11 cellular contexts compared by ENCODE assay signal in the genomic region with DNA sequence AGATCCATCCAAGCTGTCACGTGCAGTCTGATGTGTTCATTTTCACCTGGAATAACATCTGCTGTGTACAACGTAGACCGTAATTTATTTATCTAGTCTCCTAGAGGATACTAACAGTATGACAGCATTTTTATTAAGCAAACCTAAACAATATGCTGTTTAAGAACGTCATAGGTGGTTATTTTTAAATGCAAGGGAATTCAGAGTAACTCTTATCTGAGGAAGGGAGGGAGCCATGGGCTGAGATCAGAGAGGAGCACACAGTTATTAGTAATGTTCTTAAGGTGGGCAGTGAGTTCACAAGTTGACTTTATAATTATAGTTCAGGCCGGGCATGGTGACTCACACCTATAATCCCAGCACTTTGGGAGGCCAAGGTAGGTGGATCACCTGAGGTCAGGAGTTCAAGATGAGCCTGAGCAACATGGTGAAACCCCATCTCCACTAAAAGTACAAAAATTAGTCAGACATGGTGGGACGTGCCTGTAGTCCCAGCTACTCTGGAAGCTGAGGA.
DNase-seq lines count a peak whose midpoint lies in the region; ATAC-seq and TF ChIP-seq lines count a peak whose summit lies in the region.
"Had no signal": no experiment of that assay in that cellular context is flagged by ENCODE, and none has a peak within 500 bp of the region (broad histone marks: within the 10 kb centered on the region; RNA-seq: fewer than 3 reads in every experiment).

No MANE protein-coding gene starts in this region.

- intact Hi-C loops in upper lobe of right lung (cut with DNase I): no loop called here

- H3K4me1 ChIP-seq in upper lobe of right lung: no peaks in the 10 kb centered on the region

- H3K4me3 Mint-ChIP-seq in activated CD8-positive, alpha-beta memory T cell treated with anti-CD3 and anti-CD28 coated beads, Interleukin-2, amount 10 ng/mL, durations not matched to agents 7 days and 5 days: no peak overlapping the region

- TF ChIP-seq CTCF in choroid plexus epithelial cell (conservative IDR thresholded peaks at IDR 0.05; ENCODE audit: low read depth, low read length): no peak
- TF ChIP-seq CTCF in omental fat pad (IDR thresholded peaks at IDR 0.05): no peak
- TF ChIP-seq CTCF in upper lobe of right lung (IDR thresholded peaks at IDR 0.05): no peak

- H3K9me3 ChIP-seq in upper lobe of right lung: no peaks in the 10 kb centered on the region

- peak; percentile 48 for DNase-seq in activated CD8-positive, alpha-beta memory T cell treated with anti-CD3 and anti-CD28 coated beads, Interleukin-2, amount 50 U/mL, for 48 hours
- DNase-seq in activated CD8-positive, alpha-beta memory T cell treated with anti-CD3 and anti-CD28 coated beads, Interleukin-2, amount 10 ng/mL, durations not matched to agents 7 days and 5 days: no peak
- peak; percentile 51 for DNase-seq in M059J (ENCODE audit: low read depth)
- peak; percentile 68 for DNase-seq in choroid plexus epithelial cell (ENCODE audit: low read depth)
- no peak for DNase-seq in omental fat pad (ENCODE audit: low spot score)
- no peak for DNase-seq in NK-92 (lab: John Stamatoyannopoulos, UW; ENCODE audit: unreplicated experiment)
- DNase-seq in upper lobe of right lung: no peak
- DNase-seq: NCI-H1930; stimulated activated CD4-positive, alpha-beta T cell treated with anti-CD3 and anti-CD28 coated beads, Interleukin-4, amount 100 ng/mL, for 4 hours had no signal

- H3K27ac ChIP-seq in upper lobe of right lung: no peak overlapping the region

- H3K4me3 ChIP-seq in choroid plexus epithelial cell (ENCODE audit: low read depth, low read length): no peak overlapping the region
- H3K4me3 ChIP-seq in upper lobe of right lung: no peak overlapping the region
- H3K4me3 ChIP-seq: K562 had no signal

- peaks cover 3% of the 10 kb centered on the region for H3K36me3 Mint-ChIP-seq in activated CD8-positive, alpha-beta memory T cell treated with anti-CD3 and anti-CD28 coated beads, Interleukin-2, amount 10 ng/mL, durations not matched to agents 7 days and 5 days

- H3K27ac Mint-ChIP-seq in activated CD8-positive, alpha-beta memory T cell treated with anti-CD3 and anti-CD28 coated beads, Interleukin-2, amount 10 ng/mL, durations not matched to agents 7 days and 5 days: no peak overlapping the region

- peaks cover 27% of the 10 kb centered on the region for H3K27me3 Mint-ChIP-seq in activated CD8-positive, alpha-beta memory T cell treated with anti-CD3 and anti-CD28 coated beads, Interleukin-2, amount 10 ng/mL, durations not matched to agents 7 days and 5 days

- peaks cover 6% of the 10 kb centered on the region for H3K4me1 Mint-ChIP-seq in activated CD8-positive, alpha-beta memory T cell treated with anti-CD3 and anti-CD28 coated beads, Interleukin-2, amount 10 ng/mL, durations not matched to agents 7 days and 5 days

- no peak for ATAC-seq in activated CD8-positive, alpha-beta memory T cell treated with anti-CD3 and anti-CD28 coated beads, Interleukin-2, amount 10 ng/mL, durations not matched to agents 7 days and 5 days
- ATAC-seq in omental fat pad (ENCODE audit: low FRiP score): peak; percentile 92
- no peak for ATAC-seq in GM21619 (IDR thresholded peaks at IDR 0.05; ENCODE audit: unreplicated experiment)
- no peak for ATAC-seq in upper lobe of right lung

- H3K27me3 ChIP-seq in upper lobe of right lung: no peaks in the 10 kb centered on the region

- CTCF ChIA-PET in activated CD8-positive, alpha-beta memory T cell treated with anti-CD3 and anti-CD28 coated beads, Interleukin-2, amount 10 ng/mL, durations not matched to agents 7 days and 5 days (lab: Charles Lee): interaction anchor here (1.0 to 2.5 kb wide), 3 partner anchors 67 to 153 kb away, joined by 3 to 12 read pairs (median 4); no protein-coding TSS in a partner anchor

- no peaks in the 10 kb centered on the region for H3K36me3 ChIP-seq in upper lobe of right lung

- peaks cover 4% of the 10 kb centered on the region for H3K9me3 Mint-ChIP-seq in activated CD8-positive, alpha-beta memory T cell treated with anti-CD3 and anti-CD28 coated beads, Interleukin-2, amount 10 ng/mL, durations not matched to agents 7 days and 5 days (ENCODE audit: low read depth)

Comparison
In these comparisons a context has a peak if more than half of its experiments do, and no peak if none do; other contexts are left out.
1. DNase-seq: peak in activated CD8-positive, alpha-beta memory T cell treated with anti-CD3 and anti-CD28 coated beads, Interleukin-2, amount 50 U/mL, for 48 hours (single experiment), M059J (single experiment) and choroid plexus epithelial cell (single experiment); none in activated CD8-positive, alpha-beta memory T cell treated with anti-CD3 and anti-CD28 coated beads, Interleukin-2, amount 10 ng/mL, durations not matched to agents 7 days and 5 days (single experiment), omental fat pad (single experiment), NK-92 (single experiment) and upper lobe of right lung (single experiment).